Comparison of ENCODE assay signal across 14 cellular contexts in the genomic region with DNA sequence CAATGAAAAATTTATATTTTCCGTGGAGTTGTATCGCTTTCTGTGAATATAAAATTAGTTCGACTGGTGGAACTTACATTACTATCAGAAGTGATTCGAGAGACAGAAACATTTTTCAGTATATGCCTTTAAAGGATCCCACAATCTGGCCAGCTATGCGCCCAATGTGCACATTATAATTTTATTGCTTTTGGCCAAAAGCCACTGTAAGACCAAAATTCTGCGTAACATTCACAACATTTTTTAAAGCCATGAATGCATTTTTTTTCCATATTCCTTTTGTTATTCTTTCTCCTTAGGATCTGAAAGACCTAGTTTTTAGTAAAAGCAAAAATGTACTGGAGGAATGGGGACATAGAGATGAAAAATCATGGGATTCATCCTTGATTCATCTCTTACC.
DNase-seq lines count a peak whose midpoint lies in the region; ATAC-seq and TF ChIP-seq lines count a peak whose summit lies in the region.
"Had no signal": no experiment of that assay in that cellular context is flagged by ENCODE, and none has a peak within 500 bp of the region (broad histone marks: within the 10 kb centered on the region; RNA-seq: fewer than 3 reads in every experiment).

No MANE protein-coding gene starts in this region.

- H3K4me3 ChIP-seq in AG10803 (ENCODE audit: low read length) (no peak overlapping the region), adipocyte (ENCODE audit: low read length) (no peak overlapping the region), choroid plexus epithelial cell (ENCODE audit: low read depth, low read length) (no peak overlapping the region)
- H3K4me3 ChIP-seq: BLaER1 had no signal

- H3K27me3 Mint-ChIP-seq in osteocyte (ENCODE audit: unreplicated experiment) = no peaks in the 10 kb centered on the region

- TF ChIP-seq CTCF in AG10803 (conservative IDR thresholded peaks at IDR 0.05; ENCODE audit: low read length) (no peak), choroid plexus epithelial cell (conservative IDR thresholded peaks at IDR 0.05; ENCODE audit: low read depth, low read length) (no peak), osteocyte (IDR thresholded peaks at IDR 0.05) (no peak)

- peaks cover 65% of the 10 kb centered on the region for H3K4me1 Mint-ChIP-seq in osteocyte (ENCODE audit: unreplicated experiment)

- no peaks in the 10 kb centered on the region for H3K36me3 ChIP-seq in adipocyte (ENCODE audit: control insufficient read depth, insufficient read depth, low read length, severe bottlenecking)
- H3K36me3 ChIP-seq: BLaER1 had no signal

- H3K27ac Mint-ChIP-seq in osteocyte (ENCODE audit: unreplicated experiment) = peak overlapping the region; percentile 32
- H3K27ac Mint-ChIP-seq: CD8-positive, alpha-beta memory T cell had no signal

- no peaks in the 10 kb centered on the region for H3K4me1 ChIP-seq in adipocyte (ENCODE audit: control insufficient read depth, insufficient read depth, low read length)
- H3K4me1 ChIP-seq: BLaER1, Caco-2 had no signal

- no peaks in the 10 kb centered on the region for H3K27me3 ChIP-seq in adipocyte (replicated peaks; ENCODE audit: control insufficient read depth, insufficient read depth, low read length)
- H3K27me3 ChIP-seq: BLaER1 had no signal

- H3K4me3 Mint-ChIP-seq in osteocyte (ENCODE audit: unreplicated experiment) = no peak overlapping the region
- H3K4me3 Mint-ChIP-seq: CD8-positive, alpha-beta memory T cell; H9 had no signal

- H3K36me3 Mint-ChIP-seq in osteocyte (ENCODE audit: unreplicated experiment) = no peaks in the 10 kb centered on the region
- H3K36me3 Mint-ChIP-seq: CD8-positive, alpha-beta memory T cell had no signal

- no peaks in the 10 kb centered on the region for H3K9me3 ChIP-seq in adipocyte (ENCODE audit: control insufficient read depth, low read length)
- H3K9me3 ChIP-seq: BLaER1, Caco-2 had no signal

- DNase-seq in AG10803 (ENCODE audit: low read depth) (peak; percentile 6), adipocyte (ENCODE audit: low read depth) (peak; percentile 62), choroid plexus epithelial cell (ENCODE audit: low read depth) (peak; percentile 16), osteocyte (ENCODE audit: extremely low spot score, unreplicated experiment) (no peak), left colon (no peak)
- no peak for DNase-seq in stimulated activated naive CD4-positive, alpha-beta T cell treated with Interleukin-2 at 50 U/mL for 16 hours (lab: John Stamatoyannopoulos, UW)
- DNase-seq: AML-193; Caco-2; CD8-positive, alpha-beta memory T cell; DND-41; GOT3; H9 had no signal

- ATAC-seq in GM19324 (IDR thresholded peaks at IDR 0.05; ENCODE audit: low FRiP score, unreplicated experiment) = no peak
- no peak for ATAC-seq in left colon

- intact Hi-C loops in left colon (cut with DNase I, micrococcal nuclease) = no loop called here

- H3K9ac ChIP-seq in adipocyte (ENCODE audit: low read length) = no peak overlapping the region
- H3K9ac ChIP-seq: BLaER1 had no signal

- H3K9me3 Mint-ChIP-seq in osteocyte (ENCODE audit: unreplicated experiment) = peaks cover 3% of the 10 kb centered on the region
- H3K9me3 Mint-ChIP-seq: CD8-positive, alpha-beta memory T cell had no signal

Comparison
In these comparisons a context has a peak if more than half of its experiments do, and no peak if none do; other contexts are left out.
1. DNase-seq: peak in AG10803 (single experiment), adipocyte (single experiment) and choroid plexus epithelial cell (single experiment); none in osteocyte (single experiment), left colon (0 of 2) and stimulated activated naive CD4-positive, alpha-beta T cell treated with Interleukin-2 at 50 U/mL for 16 hours (single experiment).